Comparison of ENCODE assay signal across 8 cellular contexts in genomic region chr20:53738945-53739798, GRCh38.
A peak's percentile ranks its signal among the peaks of the same experiment; 100 is the strongest.
DNase-seq lines count a peak whose midpoint lies in the region; ATAC-seq and TF ChIP-seq lines count a peak whose summit lies in the region.

No MANE protein-coding gene starts in this region.

- H3K27ac Mint-ChIP-seq in Calu3 (ENCODE audit: unreplicated experiment): peak overlapping the region; percentile 98
- H3K27ac Mint-ChIP-seq in activated naive CD4-positive, alpha-beta T cell treated with anti-CD3 and anti-CD28 coated beads, Interleukin-2, amount 50 U/mL, for 72 hours: peak overlapping the region; percentile 85 to 90
- H3K27ac Mint-ChIP-seq in naive thymus-derived CD8-positive, alpha-beta T cell: peak overlapping the region in 6 of 10 donors; percentile 42 to 93 (median 92)

- POLR2A ChIA-PET in naive thymus-derived CD8-positive, alpha-beta T cell (lab: Charles Lee): interaction anchor here (0.6 to 2.2 kb wide), 7 partner anchors 8 to 145 kb away, joined by 3 to 12 read pairs (median 3); no protein-coding TSS in a partner anchor

- BruUV-seq in Calu3 (replicated peaks; lab: Mats Ljungman, UMichigan): TSS peak; percentile 68

- peaks cover 76% of the 10 kb centered on the region for H3K4me1 Mint-ChIP-seq in Calu3 (ENCODE audit: low read depth, unreplicated experiment)
- peaks cover 23 to 59% (median 49%) of the 10 kb centered on the region in 4 donors for H3K4me1 Mint-ChIP-seq in naive thymus-derived CD8-positive, alpha-beta T cell

- ATAC-seq in HG03442 (IDR thresholded peaks at IDR 0.05; ENCODE audit: unreplicated experiment) (peak; percentile 38), HG02763 (IDR thresholded peaks at IDR 0.05; ENCODE audit: unreplicated experiment) (no peak), HG02798 (IDR thresholded peaks at IDR 0.05; ENCODE audit: poor library complexity, unreplicated experiment) (no peak), HG02970 (IDR thresholded peaks at IDR 0.05; ENCODE audit: low FRiP score, unreplicated experiment) (no peak)
- no peak for ATAC-seq in activated naive CD4-positive, alpha-beta T cell treated with anti-CD3 and anti-CD28 coated beads, Interleukin-2, amount 50 U/mL, for 72 hours
- ATAC-seq in naive thymus-derived CD8-positive, alpha-beta T cell: no peak

- H3K36me3 Mint-ChIP-seq in Calu3 (ENCODE audit: insufficient read depth, unreplicated experiment): peaks cover 50% of the 10 kb centered on the region
- H3K36me3 Mint-ChIP-seq in activated naive CD4-positive, alpha-beta T cell treated with anti-CD3 and anti-CD28 coated beads, Interleukin-2, amount 50 U/mL, for 72 hours: peaks cover 0 to 6% of the 10 kb centered on the region in 2 donors
- H3K36me3 Mint-ChIP-seq in naive thymus-derived CD8-positive, alpha-beta T cell: no peaks in the 10 kb centered on the region

- H3K27me3 Mint-ChIP-seq in Calu3 (ENCODE audit: unreplicated experiment): no peaks in the 10 kb centered on the region
- no peaks in the 10 kb centered on the region for H3K27me3 Mint-ChIP-seq in naive thymus-derived CD8-positive, alpha-beta T cell

- intact Hi-C loops in Calu3 (cut with micrococcal nuclease; ENCODE audit: unreplicated experiment): loop anchor here (1.0 to 2.0 kb wide), 6 partner anchors 48 to 160 kb away; no protein-coding TSS in a partner anchor

- no peak for DNase-seq in Calu3
- DNase-seq in activated naive CD4-positive, alpha-beta T cell treated with anti-CD3 and anti-CD28 coated beads, Interleukin-2, amount 50 U/mL, for 72 hours (ENCODE audit: low spot score in 2 of 2): no peak
- no peak for DNase-seq in naive thymus-derived CD8-positive, alpha-beta T cell
- no peak for DNase-seq in SHP77 (lab: John Stamatoyannopoulos, UW)

- TF ChIP-seq CTCF in Calu3 (IDR thresholded peaks at IDR 0.05; ENCODE audit: unreplicated experiment): no peak

- peak overlapping the region; percentile 77 for H3K4me3 Mint-ChIP-seq in Calu3 (ENCODE audit: low read depth, unreplicated experiment)
- H3K4me3 Mint-ChIP-seq in naive thymus-derived CD8-positive, alpha-beta T cell: peak overlapping the region in 7 of 10 donors; percentile 30 to 90 (median 85)

- no peaks in the 10 kb centered on the region for H3K9me3 Mint-ChIP-seq in Calu3 (ENCODE audit: low read depth, unreplicated experiment)
- H3K9me3 Mint-ChIP-seq in activated naive CD4-positive, alpha-beta T cell treated with anti-CD3 and anti-CD28 coated beads, Interleukin-2, amount 50 U/mL, for 72 hours: no peaks in the 10 kb centered on the region
- H3K9me3 Mint-ChIP-seq in naive thymus-derived CD8-positive, alpha-beta T cell: no peaks in the 10 kb centered on the region

- CTCF ChIA-PET in Calu3 (lab: Charles Lee): interaction anchor here (0.7 to 2.7 kb wide), 21 partner anchors 10 to 202 kb away, joined by 3 to 15 read pairs (median 6); no protein-coding TSS in a partner anchor
